14 cellular contexts compared by ENCODE assay signal in genomic region chr9:438961-439768, GRCh38.
DNase-seq lines count a peak whose midpoint lies in the region; ATAC-seq and TF ChIP-seq lines count a peak whose summit lies in the region.
"Had no signal": no experiment of that assay in that cellular context is flagged by ENCODE, and none has a peak within 500 bp of the region (broad histone marks: within the 10 kb centered on the region; RNA-seq: fewer than 3 reads in every experiment).

No MANE protein-coding gene starts in this region.

- no peaks in the 10 kb centered on the region for H3K9me3 Mint-ChIP-seq in nephron
- H3K9me3 Mint-ChIP-seq: activated CD4-positive, alpha-beta T cell treated with anti-CD3 and anti-CD28 coated beads, Interleukin-2, amount 10 ng/mL, durations not matched to agents 7 days and 5 days; activated naive CD4-positive, alpha-beta T cell treated with anti-CD3 and anti-CD28 coated beads for 36 hours; stimulated activated naive CD8-positive, alpha-beta T cell treated with anti-CD3 and anti-CD28 coated beads, Interleukin-15, amount 100 ng/mL, for 72 hours had no signal

- no peaks in the 10 kb centered on the region for H3K27me3 Mint-ChIP-seq in T-helper 17 cell
- peaks cover 3% of the 10 kb centered on the region for H3K27me3 Mint-ChIP-seq in nephron (ENCODE audit: low read depth)
- H3K27me3 Mint-ChIP-seq: activated CD4-positive, alpha-beta T cell treated with anti-CD3 and anti-CD28 coated beads, Interleukin-2, amount 10 ng/mL, durations not matched to agents 7 days and 5 days; stimulated activated naive CD8-positive, alpha-beta T cell treated with anti-CD3 and anti-CD28 coated beads, Interleukin-15, amount 100 ng/mL, for 72 hours had no signal

- H3K4me1 Mint-ChIP-seq in T-helper 17 cell (peaks cover 4% of the 10 kb centered on the region), nephron (peaks cover 41% of the 10 kb centered on the region)

- no peak for ATAC-seq in T-helper 17 cell
- ATAC-seq: stimulated activated naive CD8-positive, alpha-beta T cell treated with anti-CD3 and anti-CD28 coated beads, Interleukin-15, amount 100 ng/mL, for 72 hours had no signal

- peak overlapping the region; percentile 57 for H3K27ac Mint-ChIP-seq in T-helper 17 cell
- peak overlapping the region; percentile 33 to 89 (median 70) for H3K27ac Mint-ChIP-seq in nephron
- H3K27ac Mint-ChIP-seq: activated CD4-positive, alpha-beta T cell treated with anti-CD3 and anti-CD28 coated beads, Interleukin-2, amount 10 ng/mL, durations not matched to agents 7 days and 5 days had no signal

- TF ChIP-seq CTCF in fibroblast of mammary gland (conservative IDR thresholded peaks at IDR 0.05; ENCODE audit: control insufficient read depth, insufficient read depth, low read depth, low read length), result no peak
- TF ChIP-seq CTCF in nephron (IDR thresholded peaks at IDR 0.05; ENCODE audit: unreplicated experiment in 3 of 3), result no peak

- no peak for DNase-seq in T-helper 17 cell
- peak; percentile 74 for DNase-seq in fibroblast of mammary gland (ENCODE audit: low read depth)
- DNase-seq in ureter (ENCODE audit: low spot score), result peak; percentile 48
- no peak for DNase-seq in KBM-7
- DNase-seq in putamen (ENCODE audit: low spot score), result no peak
- no peak for DNase-seq in CD1c-positive myeloid dendritic cell (ENCODE audit: extremely low spot score)
- DNase-seq: activated CD4-positive, alpha-beta T cell treated with anti-CD3 and anti-CD28 coated beads, Interleukin-2, amount 10 ng/mL, durations not matched to agents 7 days and 5 days; activated naive CD4-positive, alpha-beta T cell treated with anti-CD3 and anti-CD28 coated beads for 36 hours; Calu3; head of caudate nucleus; NCI-H187 treated with DMSO at 0.1 percent for 48 hours; stimulated activated CD4-positive, alpha-beta T cell treated with anti-CD3 and anti-CD28 coated beads, Interleukin-4, amount 100 ng/mL, for 24 hours; stimulated activated naive CD8-positive, alpha-beta T cell treated with anti-CD3 and anti-CD28 coated beads, Interleukin-15, amount 100 ng/mL, for 72 hours had no signal

- H3K36me3 Mint-ChIP-seq in T-helper 17 cell (ENCODE audit: low read depth) (peaks cover 11% of the 10 kb centered on the region), nephron (ENCODE audit: low read depth) (no peaks in the 10 kb centered on the region)

- no peak overlapping the region for H3K4me3 ChIP-seq in fibroblast of mammary gland (ENCODE audit: control insufficient read depth, low read depth, low read length)

- H3K4me3 Mint-ChIP-seq in T-helper 17 cell (no peak overlapping the region), nephron (no peak overlapping the region)
- H3K4me3 Mint-ChIP-seq: activated CD4-positive, alpha-beta T cell treated with anti-CD3 and anti-CD28 coated beads, Interleukin-2, amount 10 ng/mL, durations not matched to agents 7 days and 5 days; activated naive CD4-positive, alpha-beta T cell treated with anti-CD3 and anti-CD28 coated beads for 36 hours; stimulated activated naive CD8-positive, alpha-beta T cell treated with anti-CD3 and anti-CD28 coated beads, Interleukin-15, amount 100 ng/mL, for 72 hours had no signal

- no peaks in the 10 kb centered on the region for H3K9me3 ChIP-seq in T-helper 17 cell (ENCODE audit: control insufficient read depth, low read length, poor library complexity, severe bottlenecking)

- in situ Hi-C loops in KBM-7 (cut with MboI; ENCODE audit: low pct_unique_long_range_greater_than_20kb, low sequenced_read_pairs), result no loop called here

Comparison
In these comparisons a context has a peak if more than half of its experiments do, and no peak if none do; other contexts are left out.
1. DNase-seq: peak in fibroblast of mammary gland (single experiment) and ureter (single experiment); none in T-helper 17 cell (0 of 3), KBM-7 (single experiment), putamen (single experiment) and CD1c-positive myeloid dendritic cell (single experiment).